In genomic region chr2:13682878-13683277, GRCh38 we compare ENCODE assay signal across 15 cellular contexts.
DNase-seq lines count a peak whose midpoint lies in the region; ATAC-seq, FAIRE-seq and TF ChIP-seq lines count a peak whose summit lies in the region.
"Had no signal": no experiment of that assay in that cellular context is flagged by ENCODE, and none has a peak within 500 bp of the region (broad histone marks: within the 10 kb centered on the region; RNA-seq: fewer than 3 reads in every experiment).

No MANE protein-coding gene starts in this region.

- WGBS in right lobe of liver (ENCODE audit: insufficient coverage, low coverage, low lambda C conversion rate, missing lambda C conversion rate): 15% methylated on average over 3 of the region's 3 CpGs
- WGBS in suprapubic skin: 40% methylated on average over 3 of the region's 3 CpGs

- TF ChIP-seq EP300 in suprapubic skin (IDR thresholded peaks at IDR 0.05): no peak

- TF ChIP-seq POLR2A in right lobe of liver (IDR thresholded peaks at IDR 0.05) (no peak), suprapubic skin (IDR thresholded peaks at IDR 0.05) (no peak)

- no peaks in the 10 kb centered on the region for H3K27me3 Mint-ChIP-seq in brain
- H3K27me3 Mint-ChIP-seq: activated B cell treated with CpG ODN at 0.5 μM for 24 hours; naive thymus-derived CD8-positive, alpha-beta T cell had no signal

- H3K79me2 ChIP-seq in keratinocyte (ENCODE audit: control insufficient read depth, insufficient read depth, low read length): no peaks in the 10 kb centered on the region

- peaks cover 11 to 34% (median 24%) of the 10 kb centered on the region in 5 experiments for H3K9me3 Mint-ChIP-seq in brain

- 0 out of 2 replicates have a peak, but pooled peaks cover 2% of the 10 kb centered on the region for H3K36me3 ChIP-seq in BE2C
- H3K36me3 ChIP-seq in keratinocyte (ENCODE audit: control insufficient read depth in 2 of 2, extremely low read depth in 1 of 2, insufficient read depth in 2 of 2, low read length in 2 of 2): no peaks in the 10 kb centered on the region
- no peaks in the 10 kb centered on the region for H3K36me3 ChIP-seq in right lobe of liver
- no peaks in the 10 kb centered on the region for H3K36me3 ChIP-seq in suprapubic skin

- no peak overlapping the region for H2AFZ ChIP-seq in keratinocyte (ENCODE audit: control insufficient read depth, low read length)

- no peak overlapping the region for H3K4me3 Mint-ChIP-seq in brain
- H3K4me3 Mint-ChIP-seq: activated B cell treated with CpG ODN at 0.5 μM for 24 hours; naive thymus-derived CD8-positive, alpha-beta T cell had no signal

- peak overlapping the region in 3 of 5 experiments; percentile 1 to 90 (median 52) for H3K27ac Mint-ChIP-seq in brain
- H3K27ac Mint-ChIP-seq: activated B cell treated with CpG ODN at 0.5 μM for 24 hours; naive thymus-derived CD8-positive, alpha-beta T cell had no signal

- H3K4me3 ChIP-seq in BE2C (ENCODE audit: low read depth, low read length) (no peak overlapping the region), keratinocyte (ENCODE audit: control insufficient read depth in 2 of 3, extremely low read depth in 1 of 3, insufficient read depth in 2 of 3, low read depth in 1 of 3, low read length in 3 of 3) (no peak overlapping the region), right lobe of liver (no peak overlapping the region), suprapubic skin (no peak overlapping the region)
- H3K4me3 ChIP-seq: K562 had no signal

- H3K9me1 ChIP-seq in keratinocyte (ENCODE audit: control insufficient read depth, extremely low read depth, insufficient read depth, low read length): no peaks in the 10 kb centered on the region

- intact Hi-C loops in right lobe of liver (cut with DNase I): no loop called here

- H3K9me3 ChIP-seq in BE2C (no peaks in the 10 kb centered on the region; the same call in none of the 2 replicates), keratinocyte (ENCODE audit: control insufficient read depth, low read depth, low read length) (peaks cover 11% of the 10 kb centered on the region), right lobe of liver (no peaks in the 10 kb centered on the region), suprapubic skin (peaks cover 8% of the 10 kb centered on the region)

- TF ChIP-seq CTCF in BE2C (IDR thresholded peaks at IDR 0.05; ENCODE audit: low read depth, low read length) (no peak), brain (conservative IDR thresholded peaks at IDR 0.05) (no peak), keratinocyte (optimal IDR thresholded peaks at IDR 0.05 in 1 of 3, IDR thresholded peaks at IDR 0.05 in 1 of 3, conservative IDR thresholded peaks at IDR 0.05 in 1 of 3; ENCODE audit: extremely low read depth in 1 of 3, insufficient read depth in 2 of 3, low read length in 3 of 3) (no peak), right lobe of liver (IDR thresholded peaks at IDR 0.05) (no peak), suprapubic skin (IDR thresholded peaks at IDR 0.05) (no peak)

- peak; percentile 20 for FAIRE-seq in keratinocyte (lab: Jason Lieb, UNC)
- FAIRE-seq: K562 had no signal

- ATAC-seq in right lobe of liver: no peak
- ATAC-seq: K562; left cardiac atrium; naive thymus-derived CD8-positive, alpha-beta T cell; sciatic nerve had no signal

- peaks cover 23% of the 10 kb centered on the region for H3K4me1 Mint-ChIP-seq in brain
- H3K4me1 Mint-ChIP-seq: activated B cell treated with CpG ODN at 0.5 μM for 24 hours; naive thymus-derived CD8-positive, alpha-beta T cell had no signal

- DNase-seq in BE2C (peak; percentile 77), LoVo (ENCODE audit: low spot score) (peak; percentile 14), keratinocyte (ENCODE audit: low read depth, low spot score) (peak; percentile 46), right lobe of liver (no peak), NCI-H2196 (lab: John Stamatoyannopoulos, UW; ENCODE audit: unreplicated experiment) (no peak), HuH-7 (ENCODE audit: low spot score) (no peak), suprapubic skin (ENCODE audit: low spot score in 2 of 2) (no peak)
- DNase-seq: activated B cell treated with CpG ODN at 0.5 μM for 24 hours; left cardiac atrium; naive thymus-derived CD8-positive, alpha-beta T cell; NCI-H187 treated with DMSO at 0.1 percent for 48 hours; stimulated activated naive CD4-positive, alpha-beta T cell treated with Interleukin-2 at 50 U/mL for 16 hours had no signal

- no peak overlapping the region for H3K9ac ChIP-seq in keratinocyte (ENCODE audit: control insufficient read depth, extremely low read depth, insufficient read depth, low read length)

- peaks cover 7% of the 10 kb centered on the region for H3K4me1 ChIP-seq in BE2C
- H3K4me1 ChIP-seq in keratinocyte (ENCODE audit: control insufficient read depth, extremely low read depth, insufficient read depth, low read length): peaks cover 4% of the 10 kb centered on the region
- H3K4me1 ChIP-seq in right lobe of liver: no peaks in the 10 kb centered on the region
- H3K4me1 ChIP-seq in suprapubic skin: no peaks in the 10 kb centered on the region

- no peak overlapping the region for H3K4me2 ChIP-seq in keratinocyte (ENCODE audit: control insufficient read depth, extremely low read depth, insufficient read depth, low read depth, low read length)

- no peaks in the 10 kb centered on the region for H4K20me1 ChIP-seq in keratinocyte (ENCODE audit: control insufficient read depth, extremely low read depth, insufficient read depth, low read length)

- dilution Hi-C loops in keratinocyte (cut with MboI; ENCODE audit: extremely low pct_ligation_motif_present, low sequenced_read_pairs): no loop called here

- H3K27me3 ChIP-seq in BE2C (no peaks in the 10 kb centered on the region), keratinocyte (ENCODE audit: control insufficient read depth, extremely low read depth, insufficient read depth, low read length) (no peaks in the 10 kb centered on the region), right lobe of liver (no peaks in the 10 kb centered on the region), suprapubic skin (no peaks in the 10 kb centered on the region)

- H3K36me3 Mint-ChIP-seq in brain: peaks cover 4% of the 10 kb centered on the region
- H3K36me3 Mint-ChIP-seq: naive thymus-derived CD8-positive, alpha-beta T cell had no signal

- H3K27ac ChIP-seq in keratinocyte (ENCODE audit: control insufficient read depth, insufficient read depth, low read length) (peak overlapping the region; percentile 1), right lobe of liver (no peak overlapping the region), suprapubic skin (no peak overlapping the region)

Comparison
In these comparisons a context has a peak if more than half of its experiments do, and no peak if none do; other contexts are left out.
1. DNase-seq: peak in BE2C (single experiment), LoVo (single experiment) and keratinocyte (single experiment); none in right lobe of liver (0 of 3), NCI-H2196 (single experiment), HuH-7 (single experiment) and suprapubic skin (0 of 2).